ENCODE assay signal across 9 cellular contexts in the genomic region with DNA sequence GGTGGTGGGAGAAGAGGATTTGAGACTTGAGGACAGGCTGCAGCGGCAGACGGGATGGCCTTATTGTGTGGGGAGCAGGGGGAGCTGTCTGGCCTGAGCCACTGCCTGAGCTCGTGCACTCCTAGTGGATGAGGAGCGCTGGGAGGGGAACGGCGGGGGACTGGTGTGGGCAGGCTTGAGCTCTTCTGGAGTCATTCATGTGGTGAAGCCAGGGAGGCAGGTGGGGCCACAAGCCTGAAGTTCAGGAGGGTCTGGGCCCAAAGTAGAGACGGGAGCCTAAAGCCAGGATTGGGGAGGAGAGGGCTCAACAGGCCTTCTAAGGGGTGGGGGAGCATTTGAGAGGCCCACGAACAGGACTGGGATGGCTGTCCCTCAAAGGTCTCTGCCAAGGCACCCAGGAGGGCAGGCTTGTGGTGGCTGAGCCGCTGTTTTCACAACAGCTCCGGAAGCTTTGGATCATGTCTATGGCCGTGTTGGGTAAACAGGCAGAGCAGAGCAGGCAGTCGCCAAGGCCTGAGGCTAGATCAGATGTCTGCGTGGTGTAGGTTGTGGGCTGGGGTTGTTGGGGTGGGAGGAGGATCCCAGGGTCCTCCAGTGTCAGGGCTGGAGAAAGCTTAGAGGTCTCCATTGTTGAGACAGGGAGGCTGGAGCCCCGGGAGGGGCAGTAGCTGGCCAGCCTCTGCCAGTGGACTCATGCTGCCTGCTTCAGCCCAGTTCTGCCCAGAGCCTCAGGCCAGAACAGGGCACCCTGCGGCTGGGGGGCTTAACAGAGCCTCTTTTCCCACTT. TPM values are rescaled to one million over a fixed set of nuclear protein-coding genes. Genes with fewer than 3 reads are reported as not detected.
DNase-seq lines count a peak whose midpoint lies in the region; ATAC-seq and TF ChIP-seq lines count a peak whose summit lies in the region.
"Had no signal": no experiment of that assay in that cellular context is flagged by ENCODE, and none has a peak within 500 bp of the region (broad histone marks: within the 10 kb centered on the region; RNA-seq: fewer than 3 reads in every experiment).

No MANE protein-coding gene starts in this region.

- H3K36me3 ChIP-seq in iPS-20b (ENCODE audit: insufficient read depth, low read depth, low read length) (no peaks in the 10 kb centered on the region), subcutaneous abdominal adipose tissue (ENCODE audit: control insufficient read depth in 5 of 5, insufficient read depth in 5 of 5, low read length in 5 of 5) (peaks cover 0 to 49% (median 31%) of the 10 kb centered on the region in 5 donors)
- H3K36me3 ChIP-seq in effector memory CD4-positive, alpha-beta T cell (ENCODE audit: control insufficient read depth, insufficient read depth, low read length), result no peaks in the 10 kb centered on the region

- 0 out of 2 replicates have a peak overlapping the region, but pooled peaks have one; percentile 15 for H3K9ac ChIP-seq in iPS-20b (ENCODE audit: low read depth, low read length)
- peak overlapping the region in 4 of 5 donors; percentile 11 to 63 (median 29) for H3K9ac ChIP-seq in subcutaneous abdominal adipose tissue (ENCODE audit: low read length in 5 of 5)

- peaks cover 14% of the 10 kb centered on the region; the same call in 1 of the 2 replicates for H3K4me1 ChIP-seq in iPS-20b (ENCODE audit: insufficient read depth, low read length)
- H3K4me1 ChIP-seq in subcutaneous abdominal adipose tissue (ENCODE audit: control insufficient read depth in 5 of 5, insufficient read depth in 5 of 5, low read length in 5 of 5), result peaks cover 20 to 97% (median 85%) of the 10 kb centered on the region in 5 donors
- H3K4me1 ChIP-seq in effector memory CD4-positive, alpha-beta T cell (ENCODE audit: control insufficient read depth, insufficient read depth, low read length, poor library complexity, severe bottlenecking), result peaks cover 2% of the 10 kb centered on the region

- no peak for ATAC-seq in HG02571 (IDR thresholded peaks at IDR 0.05; ENCODE audit: unreplicated experiment)

- no peaks in the 10 kb centered on the region for H3K27me3 ChIP-seq in iPS-20b (ENCODE audit: insufficient read depth, low read length)
- no peaks in the 10 kb centered on the region for H3K27me3 ChIP-seq in subcutaneous abdominal adipose tissue (ENCODE audit: control insufficient read depth in 5 of 5, insufficient read depth in 4 of 5, low read length in 5 of 5)
- no peaks in the 10 kb centered on the region for H3K27me3 ChIP-seq in effector memory CD4-positive, alpha-beta T cell (replicated peaks; ENCODE audit: control insufficient read depth, insufficient read depth, low read length, poor library complexity, severe bottlenecking)

- POLR2A ChIA-PET in RWPE1 (lab: Yijun Ruan, JAX; ENCODE audit: low non-redundant PET), result no interaction called here

- DNase-seq in NCI-H82 (lab: John Stamatoyannopoulos, UW) (peak; percentile 35), NCI-H82 treated with DMSO at 0.1 percent for 48 hours (lab: John Stamatoyannopoulos, UW; ENCODE audit: unreplicated experiment) (no peak), RWPE1 (ENCODE audit: low spot score) (no peak), mucosa of gallbladder (ENCODE audit: low spot score) (no peak)
- no peak for DNase-seq in effector memory CD4-positive, alpha-beta T cell
- DNase-seq: left ventricle myocardium superior had no signal

- H3K9me3 ChIP-seq in iPS-20b (ENCODE audit: insufficient read depth, low read depth, low read length), result no peaks in the 10 kb centered on the region
- no peaks in the 10 kb centered on the region for H3K9me3 ChIP-seq in subcutaneous abdominal adipose tissue (ENCODE audit: control insufficient read depth in 5 of 5, low read length in 5 of 5)
- no peaks in the 10 kb centered on the region for H3K9me3 ChIP-seq in effector memory CD4-positive, alpha-beta T cell (ENCODE audit: control insufficient read depth, low read length)

- no peak for TF ChIP-seq CTCF in RWPE1 (conservative IDR thresholded peaks at IDR 0.05; ENCODE audit: low read depth)

- H3K27ac ChIP-seq in RWPE1 (peak overlapping the region; percentile 18), iPS-20b (ENCODE audit: low read length) (no peak overlapping the region), subcutaneous abdominal adipose tissue (ENCODE audit: low read depth, low read length) (peak overlapping the region; percentile 46)
- no peak overlapping the region for H3K27ac ChIP-seq in effector memory CD4-positive, alpha-beta T cell (ENCODE audit: insufficient read depth, low read length, poor library complexity, severe bottlenecking)

- CTCF ChIA-PET in RWPE1 (lab: Yijun Ruan, JAX), result interaction anchor here (0.6 kb wide), 1 partner anchor 27 kb away, joined by 3 read pairs; no protein-coding TSS in a partner anchor

- H3K4me3 ChIP-seq in iPS-20b (ENCODE audit: low read length) (no peak overlapping the region), subcutaneous abdominal adipose tissue (ENCODE audit: low read depth in 1 of 5, low read length in 5 of 5) (peak overlapping the region in 4 of 5 donors; percentile 14 to 45 (median 28))
- no peak overlapping the region for H3K4me3 ChIP-seq in effector memory CD4-positive, alpha-beta T cell (ENCODE audit: insufficient read depth, low read depth, low read length, poor library complexity, severe bottlenecking)

RNA-seq across cellular contexts. Expression of a gene that starts 8.2 kb away (rescaled TPM):
- total RNA-seq in mucosa of gallbladder, result 103 TPM

RNA-seq across cellular contexts. Expression of a gene that starts 39.0 kb away (rescaled TPM):
- 21.3 TPM for total RNA-seq in mucosa of gallbladder

Comparison
In these comparisons a context has a peak if more than half of its experiments do, and no peak if none do; other contexts are left out.
1. H3K27ac ChIP-seq: peak in RWPE1 (single experiment) and subcutaneous abdominal adipose tissue (single experiment); none in iPS-20b (single experiment) and effector memory CD4-positive, alpha-beta T cell (single experiment).
2. H3K4me3 ChIP-seq: peak in subcutaneous abdominal adipose tissue (4 of 5); none in iPS-20b (single experiment) and effector memory CD4-positive, alpha-beta T cell (single experiment).